In genomic region chr17:31427684-31428083, GRCh38 we compare ENCODE assay signal across 15 cellular contexts. TPM values are rescaled to one million over a fixed set of nuclear protein-coding genes. Genes with fewer than 3 reads are reported as not detected.
DNase-seq lines count a peak whose midpoint lies in the region; ATAC-seq and TF ChIP-seq lines count a peak whose summit lies in the region.
"Had no signal": no experiment of that assay in that cellular context is flagged by ENCODE, and none has a peak within 500 bp of the region (broad histone marks: within the 10 kb centered on the region; RNA-seq: fewer than 3 reads in every experiment).

No MANE protein-coding gene starts in this region.

- no peaks in the 10 kb centered on the region for H3K9me3 ChIP-seq in osteoblast (ENCODE audit: low read depth, low read length)

- H3K27ac ChIP-seq in caudate nucleus (ENCODE audit: low read depth, low read length), result peak overlapping the region; percentile 40
- no peak overlapping the region for H3K27ac ChIP-seq in osteoblast (ENCODE audit: low read depth, low read length)

- H3K27me3 ChIP-seq in osteoblast (ENCODE audit: insufficient read depth, low read length), result peaks cover 48% of the 10 kb centered on the region

- H2AFZ ChIP-seq in osteoblast (ENCODE audit: low read length), result no peak overlapping the region

- no peaks in the 10 kb centered on the region for H3K79me2 ChIP-seq in osteoblast (ENCODE audit: insufficient read depth, low read length)

- no peaks in the 10 kb centered on the region for H3K36me3 ChIP-seq in osteoblast (ENCODE audit: insufficient read depth, low read length)

- H3K4me2 ChIP-seq in osteoblast (ENCODE audit: insufficient read depth, low read length), result no peak overlapping the region

- ATAC-seq in GM18498 (IDR thresholded peaks at IDR 0.05; ENCODE audit: unreplicated experiment), result no peak
- no peak for ATAC-seq in GM21619 (IDR thresholded peaks at IDR 0.05; ENCODE audit: unreplicated experiment)

- TF ChIP-seq CTCF in osteoblast (IDR thresholded peaks at IDR 0.05; ENCODE audit: extremely low read depth, low read depth, low read length), result no peak

- peak; percentile 28 for DNase-seq in NCI-H1694 (lab: John Stamatoyannopoulos, UW)
- DNase-seq in NCI-H1694 treated with DMSO at 0.1 percent for 48 hours (lab: John Stamatoyannopoulos, UW), result no peak
- DNase-seq in HT-29 (ENCODE audit: low spot score), result peak; percentile 38
- peak in 33 of 61 donors; percentile 7 to 71 (median 30) for DNase-seq in caudate nucleus (lab: John Stamatoyannopoulos, UW)
- peak; percentile 32 for DNase-seq in osteoblast (ENCODE audit: insufficient read length, low spot score, missing footprints)
- DNase-seq in NCI-H748 (lab: John Stamatoyannopoulos, UW; ENCODE audit: unreplicated experiment), result no peak
- DNase-seq: 8988T, EL, H9, Karpas-422, NCI-H1436, NCI-H2081 treated with DMSO at 0.1 percent for 48 hours, NCI-H526 had no signal

- H3K4me1 ChIP-seq in osteoblast (ENCODE audit: insufficient read depth, low read length), result no peaks in the 10 kb centered on the region

- H4K20me1 ChIP-seq in osteoblast (ENCODE audit: insufficient read depth, low read length), result no peaks in the 10 kb centered on the region

- H3K4me3 ChIP-seq in osteoblast (ENCODE audit: insufficient read depth, low read length), result no peak overlapping the region

RNA-seq across cellular contexts. Expression of gene RAB11FIP4, which starts 36.2 kb away (rescaled TPM):
- 58.3 and 59.5 TPM in 2 replicates for total RNA-seq in HT-29 (2014; rRNA removed; shearing (Covaris generic))
- 0.29 and 0.72 TPM in 2 replicates for total RNA-seq in osteoblast

Comparison
In these comparisons a context has a peak if more than half of its experiments do, and no peak if none do; other contexts are left out.
1. DNase-seq: peak in NCI-H1694 (single experiment), HT-29 (single experiment), caudate nucleus (33 of 61) and osteoblast (single experiment); none in NCI-H1694 treated with DMSO at 0.1 percent for 48 hours (single experiment) and NCI-H748 (single experiment).
2. RNA of gene RAB11FIP4, which starts 36.2 kb away (total RNA-seq): 58.3 to 59.5 TPM in HT-29; 0.29 to 0.72 TPM in osteoblast; every median in the first group is over 10 times any median in the second.